Comparison of ENCODE assay signal across 2 cellular contexts in genomic region chr6:164377348-164377747, GRCh38.
TF ChIP-seq lines count a peak whose summit lies in the region.

No MANE protein-coding gene starts in this region.

TF ChIP-seq in GM23338, 12 proteins besides CTCF, POLR2A, EP300 and RAD21 (continued from another document):
- TF ChIP-seq ZNF462 (CRISPR knock-in tag; IDR thresholded peaks at IDR 0.05): no peak
- no peak for TF ChIP-seq ETS1 (IDR thresholded peaks at IDR 0.05)
- no peak for TF ChIP-seq EZH2 (IDR thresholded peaks at IDR 0.05; ENCODE audit: low read depth, unreplicated experiment)
- TF ChIP-seq POLR2AphosphoS5 (IDR thresholded peaks at IDR 0.05; ENCODE audit: low read depth): no peak
- TF ChIP-seq REST (IDR thresholded peaks at IDR 0.05; ENCODE audit: unreplicated experiment): no peak
- no peak for TF ChIP-seq STAT1 (IDR thresholded peaks at IDR 0.05; ENCODE audit: unreplicated experiment)
- TF ChIP-seq CREB1 (CRISPR knock-in tag; IDR thresholded peaks at IDR 0.05; ENCODE audit: low read depth): no peak
- TF ChIP-seq ZNF331 (CRISPR knock-in tag; IDR thresholded peaks at IDR 0.05; ENCODE audit: low read depth): no peak
- no peak for TF ChIP-seq JUNB (IDR thresholded peaks at IDR 0.05; ENCODE audit: unreplicated experiment)
- TF ChIP-seq ZNF114 (CRISPR knock-in tag; IDR thresholded peaks at IDR 0.05): no peak

TF ChIP-seq in H1, 55 proteins besides CTCF, POLR2A, EP300 and RAD21:
- TF ChIP-seq CHD7 (IDR thresholded peaks at IDR 0.05; ENCODE audit: insufficient replicate concordance, low read length): no peak
- no peak for TF ChIP-seq RFX5 (IDR thresholded peaks at IDR 0.05; ENCODE audit: borderline replicate concordance, low read depth, low read length)
- TF ChIP-seq TAF7 (optimal IDR thresholded peaks at IDR 0.05; ENCODE audit: borderline replicate concordance, low read depth, low read length): no peak
- no peak for TF ChIP-seq ATF3 (IDR thresholded peaks at IDR 0.05; ENCODE audit: insufficient read depth, low read depth, low read length)
- no peak for TF ChIP-seq JUN (IDR thresholded peaks at IDR 0.05; ENCODE audit: low read depth, low read length)
- TF ChIP-seq HDAC6 (IDR thresholded peaks at IDR 0.05; ENCODE audit: low read depth, low read length): no peak
- no peak for TF ChIP-seq NANOG (IDR thresholded peaks at IDR 0.05; ENCODE audit: insufficient read depth, low read depth, low read length, poor library complexity, severe bottlenecking)
- no peak for TF ChIP-seq CREB1 (IDR thresholded peaks at IDR 0.05)
- no peak for TF ChIP-seq SP1 (IDR thresholded peaks at IDR 0.05; ENCODE audit: low read depth, low read length)
- no peak for TF ChIP-seq TAF1 (IDR thresholded peaks at IDR 0.05; ENCODE audit: low read depth, low read length)
- TF ChIP-seq KDM5A (IDR thresholded peaks at IDR 0.05; ENCODE audit: low read length): no peak
- no peak for TF ChIP-seq ZNF274 (IDR thresholded peaks at IDR 0.05; ENCODE audit: borderline replicate concordance, extremely low read depth, low read length)
- no peak for TF ChIP-seq BCL11A (IDR thresholded peaks at IDR 0.05; ENCODE audit: low read depth in 2 of 2, low read length in 2 of 2)
- no peak for TF ChIP-seq SIX5 (IDR thresholded peaks at IDR 0.05; ENCODE audit: low read depth, low read length)
- TF ChIP-seq SIRT6 (IDR thresholded peaks at IDR 0.05; ENCODE audit: low read length): no peak
- no peak for TF ChIP-seq GABPA (IDR thresholded peaks at IDR 0.05; ENCODE audit: borderline replicate concordance, insufficient read depth, low read length)
- TF ChIP-seq CHD1 (IDR thresholded peaks at IDR 0.05; ENCODE audit: low read depth, low read length): no peak
